ENCODE assay signal across 9 cellular contexts in genomic region chr17:41486809-41487530, GRCh38. TPM values are rescaled to one million over a fixed set of nuclear protein-coding genes. Genes with fewer than 3 reads are reported as not detected.
DNase-seq lines count a peak whose midpoint lies in the region; ATAC-seq, FAIRE-seq and TF ChIP-seq lines count a peak whose summit lies in the region.
"Had no signal": no experiment of that assay in that cellular context is flagged by ENCODE, and none has a peak within 500 bp of the region (broad histone marks: within the 10 kb centered on the region; RNA-seq: fewer than 3 reads in every experiment).

No MANE protein-coding gene starts in this region.

- no peaks in the 10 kb centered on the region for H3K4me1 ChIP-seq in pancreas

- H3K27ac ChIP-seq in pancreas = no peak overlapping the region

- H3K9me3 ChIP-seq in pancreas = no peaks in the 10 kb centered on the region

- no peak overlapping the region for H3K4me3 ChIP-seq in pancreas

- no peak for FAIRE-seq in pancreas (lab: Jason Lieb, UNC)

- WGBS in pancreas, 2 donors = 51 to 52% methylated on average over 29 of the region's 29 CpGs

- no peaks in the 10 kb centered on the region for H3K36me3 ChIP-seq in pancreas

- ATAC-seq in pancreas (peak in 3 of 4 donors; percentile 52 to 76 (median 56)), HG03521 (IDR thresholded peaks at IDR 0.05; ENCODE audit: unreplicated experiment) (no peak), GM18520 (IDR thresholded peaks at IDR 0.05; ENCODE audit: unreplicated experiment) (no peak)

- peak in 2 of 4 donors; percentile 26 to 27 for TF ChIP-seq CTCF in pancreas (IDR thresholded peaks at IDR 0.05)

- intact Hi-C loops in pancreas (cut with DNase I) = no loop called here

- DNase-seq in ELF-1 (ENCODE audit: low read depth, low spot score) (peak; percentile 74), NCI-H146 treated with DMSO at 0.1 percent for 48 hours (lab: John Stamatoyannopoulos, UW; ENCODE audit: unreplicated experiment) (peak; percentile 19), cerebellar cortex (ENCODE audit: low spot score) (peak; percentile 5), pancreas (peak in 5 of 6 donors; percentile 29 to 72 (median 49)), SIG-M5 treated with dmso at 0.1 percent for 504 hours (lab: John Stamatoyannopoulos, UW; ENCODE audit: unreplicated experiment) (no peak), foreskin melanocyte (no peak)
- DNase-seq: T1000 had no signal

- no peaks in the 10 kb centered on the region for H3K27me3 ChIP-seq in pancreas

RNA-seq across cellular contexts. Expression of gene KRT36, which starts 2.7 kb away (rescaled TPM):
- not detected for total RNA-seq in pancreas
- polyA plus RNA-seq in pancreas = not detected

RNA-seq across cellular contexts. Expression of gene KRT35, which starts 6.0 kb away (rescaled TPM):
- total RNA-seq in pancreas = not detected
- not detected for polyA plus RNA-seq in pancreas

RNA-seq across cellular contexts. Expression of gene KRT13, which starts 18.4 kb away (rescaled TPM):
- under 1 TPM in 1 of 6 donors, not detected in 5; 0.39 TPM for total RNA-seq in pancreas
- polyA plus RNA-seq in pancreas = 10 to 100 TPM in 1 of 2 donors, 1 to 10 TPM in 1; 5.3 to 11.9 TPM

RNA-seq across cellular contexts. Expression of gene KRT32, which starts 19.8 kb away (rescaled TPM):
- not detected for total RNA-seq in pancreas
- polyA plus RNA-seq in pancreas = under 1 TPM in 1 of 2 donors, not detected in 1; 0.05 TPM

RNA-seq across cellular contexts. Expression of gene KRT15, which starts 31.7 kb away (rescaled TPM):
- total RNA-seq in pancreas = 1 to 10 TPM in 2 of 6 donors, under 1 TPM in 4; 0.20 to 1.4 (median 0.43) TPM
- 1 to 10 TPM; 1.1 TPM for polyA plus RNA-seq in pancreas

Comparison
In these comparisons a context has a peak if more than half of its experiments do, and no peak if none do; other contexts are left out.
1. DNase-seq: peak in ELF-1 (single experiment), NCI-H146 treated with DMSO at 0.1 percent for 48 hours (single experiment), cerebellar cortex (single experiment) and pancreas (5 of 6); none in SIG-M5 treated with dmso at 0.1 percent for 504 hours (single experiment) and foreskin melanocyte (single experiment).
2. ATAC-seq: peak in pancreas (3 of 4); none in HG03521 (single experiment) and GM18520 (single experiment).